ENCODE assay signal across 1 cellular context in the genomic region with DNA sequence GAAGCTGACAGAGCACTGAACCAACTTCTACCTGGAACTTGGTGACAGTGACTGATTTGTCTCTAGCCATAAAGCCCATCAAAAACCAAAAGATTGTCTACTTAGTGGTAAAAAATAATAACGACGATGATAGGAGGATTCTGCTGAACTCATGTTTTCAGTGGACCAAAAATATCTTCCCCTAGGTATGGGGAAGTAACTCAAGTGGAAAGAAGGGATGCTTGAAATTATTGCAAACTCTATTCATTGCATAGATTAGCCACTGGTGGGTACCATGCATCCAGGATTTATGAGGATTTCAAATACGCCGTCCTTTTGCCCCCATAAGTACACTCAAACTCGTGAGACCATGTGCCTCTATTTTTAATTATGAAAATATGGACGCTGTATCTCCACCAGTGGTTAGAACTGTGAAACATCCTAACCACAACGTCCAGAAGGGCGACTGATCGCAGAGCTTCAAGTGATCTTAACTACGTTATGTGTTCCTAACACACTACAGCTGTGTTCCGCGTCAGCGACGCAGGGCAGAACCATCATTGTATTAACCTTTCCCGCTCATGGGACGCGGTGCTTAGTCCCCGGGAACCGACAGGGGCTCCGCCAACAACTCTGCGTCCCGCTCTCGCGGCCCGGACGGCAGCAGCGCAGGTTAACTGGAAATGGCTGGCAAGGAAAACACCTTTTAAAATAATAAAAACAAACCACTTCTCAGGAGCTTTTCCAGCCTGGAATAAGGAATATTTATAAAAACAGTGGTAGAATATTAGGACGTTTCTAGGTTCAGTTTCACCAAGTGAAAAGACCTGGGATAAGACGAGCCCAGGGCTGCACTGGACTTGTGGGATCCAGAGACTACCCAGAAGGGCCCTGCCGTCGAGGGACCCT.
TF ChIP-seq lines count a peak whose summit lies in the region.

No MANE protein-coding gene starts in this region.

TF ChIP-seq in K562, 482 proteins besides CTCF, POLR2A, EP300 and RAD21 (continued from another document):
- TF ChIP-seq, protein P1, sequence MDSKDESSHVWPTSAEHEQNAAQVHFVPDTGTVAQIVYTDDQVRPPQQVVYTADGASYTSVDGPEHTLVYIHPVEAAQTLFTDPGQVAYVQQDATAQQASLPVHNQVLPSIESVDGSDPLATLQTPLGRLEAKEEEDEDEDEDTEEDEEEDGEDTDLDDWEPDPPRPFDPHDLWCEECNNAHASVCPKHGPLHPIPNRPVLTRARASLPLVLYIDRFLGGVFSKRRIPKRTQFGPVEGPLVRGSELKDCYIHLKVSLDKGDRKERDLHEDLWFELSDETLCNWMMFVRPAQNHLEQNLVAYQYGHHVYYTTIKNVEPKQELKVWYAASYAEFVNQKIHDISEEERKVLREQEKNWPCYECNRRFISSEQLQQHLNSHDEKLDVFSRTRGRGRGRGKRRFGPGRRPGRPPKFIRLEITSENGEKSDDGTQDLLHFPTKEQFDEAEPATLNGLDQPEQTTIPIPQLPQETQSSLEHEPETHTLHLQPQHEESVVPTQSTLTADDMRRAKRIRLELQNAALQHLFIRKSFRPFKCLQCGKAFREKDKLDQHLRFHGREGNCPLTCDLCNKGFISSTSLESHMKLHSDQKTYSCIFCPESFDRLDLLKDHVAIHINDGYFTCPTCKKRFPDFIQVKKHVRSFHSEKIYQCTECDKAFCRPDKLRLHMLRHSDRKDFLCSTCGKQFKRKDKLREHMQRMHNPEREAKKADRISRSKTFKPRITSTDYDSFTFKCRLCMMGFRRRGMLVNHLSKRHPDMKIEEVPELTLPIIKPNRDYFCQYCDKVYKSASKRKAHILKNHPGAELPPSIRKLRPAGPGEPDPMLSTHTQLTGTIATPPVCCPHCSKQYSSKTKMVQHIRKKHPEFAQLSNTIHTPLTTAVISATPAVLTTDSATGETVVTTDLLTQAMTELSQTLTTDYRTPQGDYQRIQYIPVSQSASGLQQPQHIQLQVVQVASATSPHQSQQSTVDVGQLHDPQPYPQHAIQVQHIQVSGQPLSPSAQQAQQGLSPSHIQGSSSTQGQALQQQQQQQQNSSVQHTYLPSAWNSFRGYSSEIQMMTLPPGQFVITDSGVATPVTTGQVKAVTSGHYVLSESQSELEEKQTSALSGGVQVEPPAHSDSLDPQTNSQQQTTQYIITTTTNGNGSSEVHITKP (IDR thresholded peaks at IDR 0.05; ENCODE audit: partially characterized antibody) = peak; percentile 17
- TF ChIP-seq CBX8 (IDR thresholded peaks at IDR 0.05; ENCODE audit: borderline replicate concordance, extremely low read depth, low read depth, low read length, poor library complexity, severe bottlenecking) (no peak), ZNF224 (CRISPR knock-in tag; IDR thresholded peaks at IDR 0.05) (no peak), ZNF778 (CRISPR knock-in tag; IDR thresholded peaks at IDR 0.05) (no peak), TEAD4 (IDR thresholded peaks at IDR 0.05; ENCODE audit: low read length) (no peak), TEAD4 (CRISPR knock-in tag; IDR thresholded peaks at IDR 0.05; ENCODE audit: borderline replicate concordance) (0 out of 2 replicates have a peak, but pooled peaks have one; percentile 16), NFXL1 (CRISPR knock-in tag; IDR thresholded peaks at IDR 0.05) (no peak), ZNF282 (CRISPR knock-in tag; IDR thresholded peaks at IDR 0.05) (no peak), EP400 (IDR thresholded peaks at IDR 0.05) (peak; percentile 38; the same call in 1 of the 2 replicates), BRD4 (IDR thresholded peaks at IDR 0.05) (no peak), IFI16 (CRISPR knock-in tag; IDR thresholded peaks at IDR 0.05) (no peak), MXI1 (IDR thresholded peaks at IDR 0.05; ENCODE audit: low read depth, low read length) (no peak), KLF16 (IDR thresholded peaks at IDR 0.05) (no peak), ZNF175 (CRISPR knock-in tag; IDR thresholded peaks at IDR 0.05; ENCODE audit: low read depth) (no peak), ZNF766 (CRISPR knock-in tag; conservative IDR thresholded peaks at IDR 0.05) (no peak), FOSL1 (tag; conservative IDR thresholded peaks at IDR 0.05) (peak; percentile 4; the same call in 1 of the 2 replicates), SAFB (IDR thresholded peaks at IDR 0.05; ENCODE audit: borderline replicate concordance, low read depth, low read length) (no peak), ZC3H4 (CRISPR knock-in tag; IDR thresholded peaks at IDR 0.05; ENCODE audit: borderline replicate concordance) (0 out of 2 replicates have a peak, but pooled peaks have one; percentile 47), FOXA1 (IDR thresholded peaks at IDR 0.05; ENCODE audit: borderline replicate concordance) (no peak)
